In genomic region chr3:74535281-74535680, GRCh38 we compare ENCODE assay signal across 23 cellular contexts.
"Had no signal": no experiment of that assay in that cellular context is flagged by ENCODE, and none has a peak within 500 bp of the region (broad histone marks: within the 10 kb centered on the region; RNA-seq: fewer than 3 reads in every experiment).

No MANE protein-coding gene starts in this region.

- DNase-seq: colonic mucosa; effector CD8-positive, alpha-beta T cell; hypothalamus; mesenchymal stem cell; midbrain; naive thymus-derived CD4-positive, alpha-beta T cell; nucleus accumbens; stimulated activated CD4-positive, alpha-beta T cell treated with anti-CD3 and anti-CD28 coated beads, Interleukin-12 subunit alpha, Interleukin-12 subunit beta, amount 100 ng/mL, for 4 hours; stimulated activated CD4-positive, alpha-beta T cell treated with anti-CD3 and anti-CD28 coated beads, Interleukin-1b, Interleukin-23, amount 100 ng/mL, for 48 hours; stimulated activated CD4-positive, alpha-beta T cell treated with anti-CD3 and anti-CD28 coated beads, Interleukin-4, amount 100 ng/mL, for 1 hour; stimulated activated CD8-positive, alpha-beta memory T cell treated with anti-CD3 and anti-CD28 coated beads, Interleukin-4, amount 100 ng/mL, for 48 hours; stimulated activated naive CD4-positive, alpha-beta T cell treated with Interleukin-2 at 50 U/mL for 16 hours; stomach; testis; tibial artery had no signal

- H3K4me1 ChIP-seq: colonic mucosa, prostate gland, right atrium auricular region, stomach, testis had no signal

- H3K27me3 Mint-ChIP-seq: dendritic cell treated with granulocyte-macrophage colony-stimulating factor and Interleukin-4, amounts not matched to agents 40 ng/mL and 50 ng/mL, for 4 days; naive thymus-derived CD4-positive, alpha-beta T cell; type B pancreatic cell had no signal

- H3K27ac Mint-ChIP-seq: dendritic cell treated with granulocyte-macrophage colony-stimulating factor and Interleukin-4, amounts not matched to agents 40 ng/mL and 50 ng/mL, for 4 days; naive thymus-derived CD4-positive, alpha-beta T cell; nephron; type B pancreatic cell had no signal

- H3K27me3 ChIP-seq: colonic mucosa, right atrium auricular region, stomach, testis, tibial artery had no signal

- H3K9me3 ChIP-seq: colonic mucosa, prostate gland, right atrium auricular region, stomach, testis, tibial artery had no signal

- H3K9me3 Mint-ChIP-seq: dendritic cell treated with granulocyte-macrophage colony-stimulating factor and Interleukin-4, amounts not matched to agents 40 ng/mL and 50 ng/mL, for 4 days; nephron; type B pancreatic cell had no signal

- H3K36me3 ChIP-seq: colonic mucosa, prostate gland, right atrium auricular region, stomach, tibial artery had no signal

- H3K4me1 Mint-ChIP-seq: naive thymus-derived CD4-positive, alpha-beta T cell had no signal

- H3K36me3 Mint-ChIP-seq: naive thymus-derived CD4-positive, alpha-beta T cell; type B pancreatic cell had no signal

- H3K4me3 ChIP-seq: colonic mucosa, lung, prostate gland, right atrium auricular region, smooth muscle cell, stomach, testis, tibial artery had no signal

- H3K27ac ChIP-seq: colonic mucosa, prostate gland, right atrium auricular region, stomach, testis had no signal

- ATAC-seq: naive thymus-derived CD4-positive, alpha-beta T cell; sciatic nerve had no signal

- H3K4me3 Mint-ChIP-seq: dendritic cell treated with granulocyte-macrophage colony-stimulating factor and Interleukin-4, amounts not matched to agents 40 ng/mL and 50 ng/mL, for 4 days; naive thymus-derived CD4-positive, alpha-beta T cell; nephron; type B pancreatic cell had no signal

- H3K4me2 ChIP-seq: smooth muscle cell had no signal
